In the genomic region with DNA sequence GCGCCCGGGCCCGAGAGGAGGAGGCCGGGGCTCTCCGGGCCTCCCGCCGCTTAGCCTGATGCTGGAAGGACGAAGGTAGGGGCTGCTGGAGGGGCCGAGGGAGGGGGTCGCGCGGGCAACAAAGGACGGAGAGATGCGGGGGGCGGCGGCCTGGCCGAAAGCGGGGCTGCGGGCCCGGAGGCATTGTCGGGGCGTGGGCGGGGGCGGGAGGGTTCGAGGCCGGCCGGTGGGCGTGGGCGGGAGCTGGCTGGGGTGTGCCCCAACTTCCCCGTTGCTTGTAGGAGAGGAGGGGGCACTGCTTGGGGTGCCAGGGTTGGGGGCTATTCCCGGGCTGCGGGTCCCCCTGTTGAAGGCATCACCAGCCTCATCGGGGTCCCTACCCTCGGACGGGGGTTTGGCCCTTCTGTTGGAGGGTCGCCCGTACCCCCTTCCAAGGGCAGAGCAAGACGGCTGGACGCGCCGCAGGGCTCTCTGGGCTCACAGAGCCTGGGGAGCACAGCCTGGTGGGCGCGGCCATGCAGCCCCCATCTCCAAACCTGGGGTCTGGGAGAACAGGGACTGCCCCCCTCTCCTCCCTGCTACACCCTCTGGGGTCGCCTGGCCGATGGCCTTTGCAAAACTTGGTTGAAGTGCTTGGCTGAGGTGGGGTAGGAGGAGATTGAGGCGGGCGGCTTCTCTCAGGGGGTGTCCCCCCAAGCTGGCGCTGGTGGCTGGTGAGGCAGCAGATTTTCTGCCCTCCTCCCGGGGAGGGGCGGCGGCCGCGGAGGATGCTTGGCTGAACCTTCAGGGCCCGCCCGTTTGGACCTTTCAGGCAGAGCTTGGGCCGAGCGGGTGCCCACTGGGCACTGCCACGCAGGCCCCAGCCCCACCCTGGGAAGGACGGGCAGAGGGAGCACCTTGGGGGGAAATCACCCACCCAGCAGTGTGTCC, we compare ENCODE assay signal across 7 cellular contexts. TPM values are rescaled to one million over a fixed set of nuclear protein-coding genes. Genes with fewer than 3 reads are reported as not detected.
DNase-seq lines count a peak whose midpoint lies in the region; ATAC-seq, FAIRE-seq and TF ChIP-seq lines count a peak whose summit lies in the region.

No MANE protein-coding gene starts in this region.

- peak overlapping the region; percentile 56 for H3K4me3 ChIP-seq in OCI-LY1 (ENCODE audit: low read depth, low read length, poor library complexity, severe bottlenecking)
- peak overlapping the region; percentile 85 for H3K4me3 ChIP-seq in astrocyte (ENCODE audit: insufficient read depth, low read depth, low read length)
- H3K4me3 ChIP-seq in hepatocyte = peak overlapping the region; percentile 98
- peak overlapping the region; percentile 63 to 76 (median 66) for H3K4me3 ChIP-seq in gastrocnemius medialis

- H3K27ac ChIP-seq in OCI-LY1 (ENCODE audit: low read depth, low read length, poor library complexity, severe bottlenecking) (no peak overlapping the region), astrocyte (ENCODE audit: low read depth, low read length) (peak overlapping the region; percentile 64), hepatocyte (peak overlapping the region; percentile 84), gastrocnemius medialis (peak overlapping the region; percentile 34 to 70 (median 60))

- no peaks in the 10 kb centered on the region for H3K9me3 Mint-ChIP-seq in astrocyte (ENCODE audit: unreplicated experiment)

- H3K4me2 ChIP-seq in OCI-LY1 (ENCODE audit: low read length) = peak overlapping the region; percentile 70
- H3K4me2 ChIP-seq in astrocyte (ENCODE audit: low read length) = peak overlapping the region; percentile 98
- H3K4me2 ChIP-seq in hepatocyte = peak overlapping the region; percentile 98

- TF ChIP-seq POLR2A in gastrocnemius medialis (IDR thresholded peaks at IDR 0.05) = peak in 1 of 2 donors; percentile 1

- WGBS in hepatocyte (ENCODE audit: low lambda C conversion rate, missing lambda C conversion rate) = 4% methylated on average over 26 of the region's 59 CpGs

- peaks cover 6% of the 10 kb centered on the region for H3K4me1 Mint-ChIP-seq in astrocyte (ENCODE audit: low read depth, unreplicated experiment)

- intact Hi-C loops in gastrocnemius medialis (cut with DNase I; ENCODE audit: low total_unique reads) = loop anchor here (1.0 to 10.0 kb wide), 4 partner anchors 21 to 105 kb away; a partner anchor contains a TSS

- H2AFZ ChIP-seq in OCI-LY1 (ENCODE audit: low read length) = no peak overlapping the region
- H2AFZ ChIP-seq in astrocyte (ENCODE audit: low read depth, low read length) = peak overlapping the region; percentile 47
- peak overlapping the region; percentile 56 for H2AFZ ChIP-seq in hepatocyte

- DNase-seq in GM19238 (ENCODE audit: insufficient read length, low spot score) (peak; percentile 40), astrocyte (ENCODE audit: low read depth) (no peak), hepatocyte (ENCODE audit: low spot score) (no peak), gastrocnemius medialis (no peak), SHP77 (lab: John Stamatoyannopoulos, UW) (no peak)

- ATAC-seq in gastrocnemius medialis (peak in 1 of 2 donors; percentile 7), HG02970 (IDR thresholded peaks at IDR 0.05; ENCODE audit: low FRiP score, unreplicated experiment) (no peak)

- no peaks in the 10 kb centered on the region for H4K20me1 ChIP-seq in OCI-LY1 (ENCODE audit: insufficient read depth, low read length)
- H4K20me1 ChIP-seq in astrocyte (ENCODE audit: insufficient read depth, low read length) = peaks cover 52% of the 10 kb centered on the region
- H4K20me1 ChIP-seq in hepatocyte (ENCODE audit: insufficient read depth, poor library complexity, severe bottlenecking) = peaks cover 35% of the 10 kb centered on the region

- H3K27me3 ChIP-seq in OCI-LY1 (ENCODE audit: insufficient read depth, low read length) = peaks cover 34% of the 10 kb centered on the region; the same call in 1 of the 2 replicates
- H3K27me3 ChIP-seq in astrocyte (ENCODE audit: insufficient read depth, low read length) = no peaks in the 10 kb centered on the region
- no peaks in the 10 kb centered on the region for H3K27me3 ChIP-seq in hepatocyte
- no peaks in the 10 kb centered on the region for H3K27me3 ChIP-seq in gastrocnemius medialis

- no peak for TF ChIP-seq CTCF in OCI-LY1 (IDR thresholded peaks at IDR 0.05; ENCODE audit: low read length)
- TF ChIP-seq CTCF in astrocyte (IDR thresholded peaks at IDR 0.05; ENCODE audit: insufficient read depth, low read depth, low read length) = no peak
- TF ChIP-seq CTCF in hepatocyte (IDR thresholded peaks at IDR 0.05; ENCODE audit: poor library complexity) = no peak
- TF ChIP-seq CTCF in gastrocnemius medialis (IDR thresholded peaks at IDR 0.05 in 4 of 5, conservative IDR thresholded peaks at IDR 0.05 in 1 of 5) = no peak

- in situ Hi-C loops in gastrocnemius medialis (cut with MboI; ENCODE audit: low sequenced_read_pairs in 4 of 4) = no loop called here

- no peaks in the 10 kb centered on the region for H3K27me3 Mint-ChIP-seq in astrocyte (ENCODE audit: low read depth, unreplicated experiment)

- no peaks in the 10 kb centered on the region for H3K36me3 ChIP-seq in OCI-LY1 (ENCODE audit: insufficient read depth, low read length)
- H3K36me3 ChIP-seq in astrocyte (ENCODE audit: insufficient read depth, low read length) = no peaks in the 10 kb centered on the region
- H3K36me3 ChIP-seq in hepatocyte (replicated peaks; ENCODE audit: insufficient read depth, low read depth) = no peaks in the 10 kb centered on the region
- H3K36me3 ChIP-seq in gastrocnemius medialis = no peaks in the 10 kb centered on the region

- FAIRE-seq in astrocyte (lab: Jason Lieb, UNC) = no peak

- H3K9me2 ChIP-seq in OCI-LY1 (ENCODE audit: low read depth, low read length) (no peaks in the 10 kb centered on the region), hepatocyte (replicated peaks; ENCODE audit: insufficient read depth) (no peaks in the 10 kb centered on the region)

- H3K9me3 ChIP-seq in OCI-LY1 (ENCODE audit: low read length) (no peaks in the 10 kb centered on the region), astrocyte (ENCODE audit: insufficient read depth, low read depth, low read length) (no peaks in the 10 kb centered on the region), hepatocyte (ENCODE audit: low read depth) (no peaks in the 10 kb centered on the region), gastrocnemius medialis (no peaks in the 10 kb centered on the region)

- H3K4me1 ChIP-seq in OCI-LY1 (ENCODE audit: insufficient read depth, low read length, severe bottlenecking) = peaks cover 12% of the 10 kb centered on the region
- peaks cover 20% of the 10 kb centered on the region for H3K4me1 ChIP-seq in astrocyte (ENCODE audit: insufficient read depth, low read length)
- peaks cover 47% of the 10 kb centered on the region for H3K4me1 ChIP-seq in hepatocyte (ENCODE audit: insufficient read depth)
- peaks cover 8 to 22% of the 10 kb centered on the region in 2 donors for H3K4me1 ChIP-seq in gastrocnemius medialis

- H3F3A ChIP-seq in OCI-LY1 (ENCODE audit: insufficient read depth, low read length) = no peaks in the 10 kb centered on the region

- H3K4me3 Mint-ChIP-seq in astrocyte (ENCODE audit: unreplicated experiment) = peak overlapping the region; percentile 87

- H3K36me3 Mint-ChIP-seq in astrocyte (ENCODE audit: low read depth, unreplicated experiment) = peaks cover 2% of the 10 kb centered on the region

- peak overlapping the region; percentile 47; the same call in 1 of the 2 replicates for H3K9ac ChIP-seq in OCI-LY1 (ENCODE audit: low read length)
- H3K9ac ChIP-seq in astrocyte (ENCODE audit: low read length) = peak overlapping the region; percentile 92

- no peak overlapping the region for H3K27ac Mint-ChIP-seq in astrocyte (ENCODE audit: unreplicated experiment)

- H3K79me2 ChIP-seq in OCI-LY1 (ENCODE audit: insufficient read depth, low read length) = no peaks in the 10 kb centered on the region
- peaks cover 53% of the 10 kb centered on the region for H3K79me2 ChIP-seq in astrocyte (ENCODE audit: insufficient read depth, low read length)
- H3K79me2 ChIP-seq in hepatocyte = peaks cover 53% of the 10 kb centered on the region

RNA-seq across cellular contexts. Expression of a gene that starts 0.7 kb away (rescaled TPM):
- 31.4 and 35.4 TPM in 2 replicates for total RNA-seq in astrocyte
- 28.1 and 28.5 TPM in 2 replicates for total RNA-seq in hepatocyte
- polyA plus RNA-seq in hepatocyte = 16.8 and 17.9 TPM in 2 replicates
- total RNA-seq in gastrocnemius medialis = 10 to 100 TPM in 1 of 4 donors, 1 to 10 TPM in 3; 2.0 to 10.0 (median 4.2) TPM

RNA-seq across cellular contexts. Expression of a gene that starts 35.7 kb away (rescaled TPM):
- total RNA-seq in astrocyte (10.3 and 12.3 TPM in 2 replicates), hepatocyte (14.6 and 16.8 TPM in 2 replicates), gastrocnemius medialis (10 to 100 TPM in 3 of 4 donors, 1 to 10 TPM in 1; 8.2 to 15.2 (median 12.7) TPM)
- 21.8 and 25.4 TPM in 2 replicates for polyA plus RNA-seq in hepatocyte
